Comparison of ENCODE assay signal across 21 cellular contexts in genomic region chr10:7697304-7697822, GRCh38. TPM values are rescaled to one million over a fixed set of nuclear protein-coding genes. Genes with fewer than 3 reads are reported as not detected.
"Had no signal": no experiment of that assay in that cellular context is flagged by ENCODE, and none has a peak within 500 bp of the region (broad histone marks: within the 10 kb centered on the region; RNA-seq: fewer than 3 reads in every experiment).

No MANE protein-coding gene starts in this region.

- H3K27ac Mint-ChIP-seq: activated naive CD8-positive, alpha-beta T cell treated with anti-CD3 and anti-CD28 coated beads, Interleukin-2, amount 10 ng/mL, durations not matched to agents 7 days and 5 days; endodermal cell had no signal

- H3K27ac ChIP-seq: dorsolateral prefrontal cortex, testis, uterus had no signal

- H3K9me3 ChIP-seq: testis, uterus had no signal

- H3K27me3 ChIP-seq: testis, uterus had no signal

- DNase-seq: activated CD4-positive, alpha-beta T cell treated with anti-CD3 and anti-CD28 coated beads, Interleukin-2, amount 50 U/mL, for 1 hour; activated naive CD4-positive, alpha-beta T cell; activated naive CD8-positive, alpha-beta T cell treated with anti-CD3 and anti-CD28 coated beads, Interleukin-2, amount 10 ng/mL, durations not matched to agents 7 days and 5 days; endodermal cell; erythroblast; stimulated activated CD4-positive, alpha-beta T cell treated with anti-CD3 and anti-CD28 coated beads, Interleukin-12 subunit alpha, Interleukin-12 subunit beta, amount 100 ng/mL, for 4 hours; stimulated activated CD4-positive, alpha-beta T cell treated with anti-CD3 and anti-CD28 coated beads, Interleukin-2, amount 100 ng/mL, for 24 hours; T-helper 1 cell; T1000; testis; uterus had no signal

- H3K36me3 Mint-ChIP-seq: activated naive CD8-positive, alpha-beta T cell treated with anti-CD3 and anti-CD28 coated beads, Interleukin-2, amount 10 ng/mL, durations not matched to agents 7 days and 5 days had no signal

- H3K4me3 ChIP-seq: dorsolateral prefrontal cortex, stomach, testis, uterus had no signal

- H3K4me1 Mint-ChIP-seq: activated naive CD8-positive, alpha-beta T cell treated with anti-CD3 and anti-CD28 coated beads, Interleukin-2, amount 10 ng/mL, durations not matched to agents 7 days and 5 days; endodermal cell had no signal

- ATAC-seq: activated CD4-positive, CD25-positive, alpha-beta regulatory T cell treated with anti-CD3 and anti-CD28 coated beads, Interleukin-2, amount 50 U/mL, for 24 hours had no signal

- H3K4me1 ChIP-seq: testis, uterus had no signal

- H3K36me3 ChIP-seq: stomach, uterus had no signal

- H3K4me3 Mint-ChIP-seq: activated naive CD8-positive, alpha-beta T cell treated with anti-CD3 and anti-CD28 coated beads, Interleukin-2, amount 10 ng/mL, durations not matched to agents 7 days and 5 days; endodermal cell had no signal

RNA-seq across cellular contexts. Expression of gene ITIH2, which starts 5.8 kb away (rescaled TPM):
- total RNA-seq: activated CD8-positive, alpha-beta memory T cell treated with anti-CD3 and anti-CD28 coated beads for 36 hours; activated naive CD8-positive, alpha-beta T cell treated with anti-CD3 and anti-CD28 coated beads, Interleukin-2, amount 10 ng/mL, durations not matched to agents 7 days and 5 days; endodermal cell; lower leg skin; mesenteric fat pad; osteoblast; pulmonary artery endothelial cell had no signal
- polyA plus RNA-seq: keratinocyte, neural cell had no signal

RNA-seq across cellular contexts. Expression of gene ITIH5, which starts 30.6 kb away (rescaled TPM):
- total RNA-seq: activated CD8-positive, alpha-beta memory T cell treated with anti-CD3 and anti-CD28 coated beads for 36 hours; activated naive CD8-positive, alpha-beta T cell treated with anti-CD3 and anti-CD28 coated beads, Interleukin-2, amount 10 ng/mL, durations not matched to agents 7 days and 5 days; pulmonary artery endothelial cell had no signal
- polyA plus RNA-seq: keratinocyte had no signal
